ENCODE assay signal across 16 cellular contexts in the genomic region with DNA sequence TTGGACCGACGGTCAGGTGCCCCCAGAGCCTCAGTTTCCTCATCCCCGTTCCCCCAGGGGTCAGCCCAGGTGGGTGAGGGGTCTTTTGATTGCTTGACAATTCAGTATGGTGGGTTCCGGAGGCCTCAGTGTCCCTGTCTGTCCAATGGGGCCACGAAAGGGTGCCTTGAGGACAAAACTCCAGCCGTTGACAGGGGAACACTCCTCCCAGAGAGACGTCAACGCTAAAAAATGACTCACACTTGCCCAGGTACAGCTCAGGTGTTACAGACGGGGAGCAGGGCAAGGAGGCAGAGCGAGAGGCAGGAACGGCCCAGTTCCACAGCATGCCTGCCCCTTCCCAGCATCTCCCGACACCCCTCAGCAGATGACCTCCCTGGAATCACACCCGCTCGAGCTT. TPM values are rescaled to one million over a fixed set of nuclear protein-coding genes. Genes with fewer than 3 reads are reported as not detected.
DNase-seq lines count a peak whose midpoint lies in the region; ATAC-seq and TF ChIP-seq lines count a peak whose summit lies in the region.
"Had no signal": no experiment of that assay in that cellular context is flagged by ENCODE, and none has a peak within 500 bp of the region (broad histone marks: within the 10 kb centered on the region; RNA-seq: fewer than 3 reads in every experiment).

No MANE protein-coding gene starts in this region.

- no peaks in the 10 kb centered on the region for H3K27me3 ChIP-seq in CD4-positive, alpha-beta memory T cell (ENCODE audit: insufficient read depth, low read length)
- H3K27me3 ChIP-seq in Loucy (ENCODE audit: insufficient read depth, low read length, poor library complexity, severe bottlenecking) = no peaks in the 10 kb centered on the region
- no peaks in the 10 kb centered on the region for H3K27me3 ChIP-seq in trophoblast cell (ENCODE audit: insufficient read depth, low read length)
- H3K27me3 ChIP-seq: cardiac muscle cell had no signal

- H3K4me1 Mint-ChIP-seq in CD4-positive, alpha-beta memory T cell = peaks cover 9 to 41% (median 27%) of the 10 kb centered on the region in 4 donors

- H3K4me3 ChIP-seq in CD4-positive, alpha-beta memory T cell (ENCODE audit: low read length in 2 of 2) = no peak overlapping the region
- H3K4me3 ChIP-seq in Loucy (ENCODE audit: low read length, poor library complexity, severe bottlenecking) = peak overlapping the region; percentile 96
- peak overlapping the region; percentile 4 for H3K4me3 ChIP-seq in epithelial cell of esophagus (ENCODE audit: low read length)
- no peak overlapping the region for H3K4me3 ChIP-seq in trophoblast cell (ENCODE audit: low read depth, low read length)
- H3K4me3 ChIP-seq: cardiac muscle cell, mucosa of descending colon had no signal

- no peaks in the 10 kb centered on the region for H3K9me2 ChIP-seq in Loucy (replicated peaks; ENCODE audit: low read depth, low read length)

- CTCF ChIA-PET in CD4-positive, alpha-beta memory T cell (lab: Charles Lee; ENCODE audit: partially characterized antibody) = no interaction called here

- TF ChIP-seq CTCF in Loucy (conservative IDR thresholded peaks at IDR 0.05; ENCODE audit: low read length) (no peak), epithelial cell of esophagus (IDR thresholded peaks at IDR 0.05; ENCODE audit: insufficient read depth, low read depth, low read length, missing control alignments) (no peak)

- peak overlapping the region; percentile 78 for H3K4me2 ChIP-seq in Loucy (ENCODE audit: low read depth, low read length, poor library complexity, severe bottlenecking)
- H3K4me2 ChIP-seq in trophoblast cell (ENCODE audit: low read length) = no peak overlapping the region

- no peak for ATAC-seq in GM19035 (IDR thresholded peaks at IDR 0.05; ENCODE audit: unreplicated experiment)
- ATAC-seq: sciatic nerve had no signal

- H3K27me3 Mint-ChIP-seq in CD4-positive, alpha-beta memory T cell = no peaks in the 10 kb centered on the region

- peak overlapping the region in 5 of 7 donors; percentile 7 to 72 (median 38) for H3K27ac Mint-ChIP-seq in CD4-positive, alpha-beta memory T cell

- H3K9me3 ChIP-seq in CD4-positive, alpha-beta memory T cell (ENCODE audit: control insufficient read depth in 1 of 2, low read length in 2 of 2) = no peaks in the 10 kb centered on the region
- H3K9me3 ChIP-seq in Loucy (ENCODE audit: insufficient read depth, low read depth, low read length) (no peaks in the 10 kb centered on the region), trophoblast cell (ENCODE audit: insufficient read depth, low read depth, low read length) (no peaks in the 10 kb centered on the region)
- H3K9me3 ChIP-seq: mucosa of descending colon had no signal

- H3K9ac ChIP-seq in Loucy (ENCODE audit: low read depth, low read length, poor library complexity, severe bottlenecking) (peak overlapping the region; percentile 91), trophoblast cell (ENCODE audit: low read length) (no peak overlapping the region)

- peaks cover 36% of the 10 kb centered on the region for H3K4me1 ChIP-seq in CD4-positive, alpha-beta memory T cell (ENCODE audit: insufficient read depth, low read length)
- peaks cover 33% of the 10 kb centered on the region for H3K4me1 ChIP-seq in Loucy (ENCODE audit: insufficient read depth, low read length, poor library complexity, severe bottlenecking)
- peaks cover 5 to 6% of the 10 kb centered on the region in 2 experiments for H3K4me1 ChIP-seq in trophoblast cell (ENCODE audit: control insufficient read depth in 1 of 2, insufficient read depth in 2 of 2, low read length in 2 of 2)

- no peak overlapping the region for H3K14ac ChIP-seq in trophoblast cell (ENCODE audit: low read length)

- H4K20me1 ChIP-seq in Loucy (ENCODE audit: insufficient read depth, low read length, poor library complexity, severe bottlenecking) = peaks cover 4% of the 10 kb centered on the region

- H2AFZ ChIP-seq in Loucy (ENCODE audit: low read length) = no peak overlapping the region
- H2AFZ ChIP-seq in trophoblast cell (ENCODE audit: insufficient read depth, low read length, poor library complexity) = no peak overlapping the region

- H3K36me3 Mint-ChIP-seq in CD4-positive, alpha-beta memory T cell = peaks cover 0 to 5% of the 10 kb centered on the region in 2 donors

- H2BK120ac ChIP-seq in trophoblast cell (ENCODE audit: insufficient read depth, low read length, poor library complexity) = no peak overlapping the region

- no peak overlapping the region for H3K4ac ChIP-seq in trophoblast cell (ENCODE audit: low read depth, low read length)

- peak overlapping the region; percentile 5 for H3K18ac ChIP-seq in trophoblast cell (ENCODE audit: low read length)

- H3K27ac ChIP-seq in CD4-positive, alpha-beta memory T cell (ENCODE audit: low read depth, low read length) = peak overlapping the region; percentile 78
- H3K27ac ChIP-seq in trophoblast cell (ENCODE audit: low read depth, low read length) = no peak overlapping the region
- H3K27ac ChIP-seq: cardiac muscle cell had no signal

- POLR2A ChIA-PET in CD4-positive, alpha-beta memory T cell (lab: Charles Lee; ENCODE audit: partially characterized antibody) = interaction anchor here (1.3 kb wide), 1 partner anchor 9 kb away, joined by 3 read pairs; no protein-coding TSS in a partner anchor

- WGBS in trophoblast cell (ENCODE audit: extremely low coverage, insufficient coverage, insufficient read length) = no CpG with 5 or more reads among the region's 14 CpGs

- DNase-seq in CD4-positive, alpha-beta memory T cell = no peak
- DNase-seq in epithelial cell of esophagus (ENCODE audit: low read depth) (peak; percentile 74), trophoblast cell (peak; percentile 37 to 76), NCI-H146 treated with DMSO at 0.1 percent for 48 hours (lab: John Stamatoyannopoulos, UW; ENCODE audit: unreplicated experiment) (no peak), NCI-H187 (lab: John Stamatoyannopoulos, UW) (no peak)
- DNase-seq: activated effector memory CD4-positive, alpha-beta T cell treated with anti-CD3 and anti-CD28 coated beads, Interleukin-2, amount 50 U/mL, for 16 hours; erythroblast; KBM-7; NCI-H187 treated with DMSO at 0.1 percent for 48 hours; NCI-H774; SHP77 treated with DMSO at 0.1 percent for 48 hours had no signal

- no peak overlapping the region for H4K91ac ChIP-seq in trophoblast cell (ENCODE audit: low read depth, low read length)

- H3F3A ChIP-seq in Loucy (ENCODE audit: low read depth) = no peaks in the 10 kb centered on the region

- H3K23ac ChIP-seq in trophoblast cell (ENCODE audit: low read length) = no peak overlapping the region

- no peak overlapping the region for H2BK12ac ChIP-seq in trophoblast cell (ENCODE audit: low read length)

- H3K79me2 ChIP-seq in Loucy (ENCODE audit: insufficient read depth, low read length) (peaks cover 33% of the 10 kb centered on the region), trophoblast cell (ENCODE audit: control insufficient read depth, insufficient read depth, low read length, poor library complexity) (peaks cover 4% of the 10 kb centered on the region)

- H4K12ac ChIP-seq in trophoblast cell (ENCODE audit: low read depth, low read length) = no peak overlapping the region

- no peak overlapping the region for H2BK5ac ChIP-seq in trophoblast cell (ENCODE audit: low read depth, low read length, poor library complexity)

- no peaks in the 10 kb centered on the region for H3K9me3 Mint-ChIP-seq in CD4-positive, alpha-beta memory T cell

- no peak overlapping the region for H2AK5ac ChIP-seq in trophoblast cell (ENCODE audit: low read length)

- peaks cover 5% of the 10 kb centered on the region for H3K79me1 ChIP-seq in trophoblast cell (ENCODE audit: low read length)

- peak overlapping the region in 6 of 8 donors; percentile 6 to 64 (median 38) for H3K4me3 Mint-ChIP-seq in CD4-positive, alpha-beta memory T cell

- H3K36me3 ChIP-seq in CD4-positive, alpha-beta memory T cell (ENCODE audit: insufficient read depth, low read length) = no peaks in the 10 kb centered on the region
- no peaks in the 10 kb centered on the region for H3K36me3 ChIP-seq in Loucy (ENCODE audit: insufficient read depth, low read length)
- no peaks in the 10 kb centered on the region for H3K36me3 ChIP-seq in trophoblast cell (ENCODE audit: control insufficient read depth in 1 of 2, insufficient read depth in 2 of 2, low read length in 2 of 2)
- H3K36me3 ChIP-seq: cardiac muscle cell had no signal

- intact Hi-C loops in CD4-positive, alpha-beta memory T cell (cut with micrococcal nuclease) = no loop called here

- H4K8ac ChIP-seq in trophoblast cell (ENCODE audit: low read depth, low read length) = no peak overlapping the region

RNA-seq across cellular contexts. Expression of gene TNFAIP8L1, which starts 1.8 kb away (rescaled TPM):
- 10 to 100 TPM; 16.2 to 17.2 TPM for total RNA-seq in CD4-positive, alpha-beta memory T cell
- polyA plus RNA-seq in CD4-positive, alpha-beta memory T cell = 10 to 100 TPM in 1 of 2 donors, 1 to 10 TPM in 1; 3.7 to 11.1 TPM
- 6.4 and 7.0 TPM in 2 replicates for polyA plus RNA-seq in trophoblast cell (2013)

RNA-seq across cellular contexts. Expression of gene MYDGF, which starts 29.0 kb away (rescaled TPM):
- 10 to 100 TPM; 43.0 to 46.4 TPM for total RNA-seq in CD4-positive, alpha-beta memory T cell
- polyA plus RNA-seq in CD4-positive, alpha-beta memory T cell = 100 to 1,000 TPM; 128 to 199 TPM
- polyA plus RNA-seq in trophoblast cell (2013) = 117 and 124 TPM in 2 replicates

Comparison
In these comparisons a context has a peak if more than half of its experiments do, and no peak if none do; other contexts are left out.
1. DNase-seq: peak in epithelial cell of esophagus (single experiment) and trophoblast cell (2 of 2); none in CD4-positive, alpha-beta memory T cell (0 of 5), NCI-H146 treated with DMSO at 0.1 percent for 48 hours (single experiment) and NCI-H187 (0 of 2).
2. H3K4me3 ChIP-seq: peak in Loucy (single experiment) and epithelial cell of esophagus (single experiment); none in CD4-positive, alpha-beta memory T cell (0 of 2) and trophoblast cell (single experiment).